Comparison of ENCODE assay signal across 34 cellular contexts in the genomic region with DNA sequence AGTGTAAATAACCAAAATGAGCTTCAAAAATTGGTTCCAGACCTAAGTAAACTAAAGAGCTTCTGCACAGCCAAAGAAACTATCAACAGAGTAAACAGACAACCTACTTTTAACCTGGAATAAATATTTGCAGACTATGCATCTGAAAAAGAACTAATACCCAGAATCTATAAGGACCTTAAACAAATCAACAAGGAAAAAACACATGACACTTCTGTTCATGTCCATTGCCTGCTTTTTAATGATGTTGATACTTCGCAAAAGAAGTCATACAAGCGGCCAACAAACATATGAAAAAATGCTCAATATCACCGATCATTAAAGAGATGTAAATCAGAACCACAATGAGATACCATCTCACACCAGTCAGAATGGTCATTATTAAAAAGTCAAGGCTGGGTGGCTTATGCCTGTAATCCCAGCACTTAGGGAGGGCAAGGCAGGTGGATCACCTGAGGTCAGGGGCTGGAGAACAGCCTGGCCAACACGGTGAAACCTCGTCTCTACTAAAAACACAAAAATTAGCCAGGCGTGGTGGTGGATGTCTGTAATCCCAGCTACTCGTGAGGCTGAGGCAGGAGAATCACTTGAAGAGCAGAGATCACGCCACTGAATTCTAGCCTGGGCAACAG. TPM values are rescaled to one million over a fixed set of nuclear protein-coding genes. Genes with fewer than 3 reads are reported as not detected.
DNase-seq lines count a peak whose midpoint lies in the region; ATAC-seq, FAIRE-seq and TF ChIP-seq lines count a peak whose summit lies in the region.
"Had no signal": no experiment of that assay in that cellular context is flagged by ENCODE, and none has a peak within 500 bp of the region (broad histone marks: within the 10 kb centered on the region; RNA-seq: fewer than 3 reads in every experiment).

No MANE protein-coding gene starts in this region.

- peaks cover 5% of the 10 kb centered on the region for H3K36me3 ChIP-seq in astrocyte (ENCODE audit: insufficient read depth, low read length)
- H3K36me3 ChIP-seq in gastrocnemius medialis: no peaks in the 10 kb centered on the region
- H3K36me3 ChIP-seq: adrenal gland, esophagus squamous epithelium, tibial nerve had no signal

- peaks cover 2% of the 10 kb centered on the region for H3K36me3 Mint-ChIP-seq in astrocyte (ENCODE audit: low read depth, unreplicated experiment)
- H3K36me3 Mint-ChIP-seq: activated naive CD4-positive, alpha-beta T cell treated with anti-CD3 and anti-CD28 coated beads, Interleukin-2, amount 10 ng/mL, durations not matched to agents 7 days and 5 days; CD14-positive monocyte; immature natural killer cell had no signal

- TF ChIP-seq POLR2A in gastrocnemius medialis (IDR thresholded peaks at IDR 0.05): no peak

- intact Hi-C loops in gastrocnemius medialis (cut with DNase I; ENCODE audit: low total_unique reads): no loop called here

- H3K4me1 ChIP-seq in astrocyte (ENCODE audit: insufficient read depth, low read length) (peaks cover 19% of the 10 kb centered on the region), gastrocnemius medialis (peaks cover 66 to 74% of the 10 kb centered on the region in 2 donors)

- no peak overlapping the region for H2AFZ ChIP-seq in astrocyte (ENCODE audit: low read depth, low read length)

- peak overlapping the region; percentile 46 for H3K27ac ChIP-seq in C4-2B
- no peak overlapping the region for H3K27ac ChIP-seq in astrocyte (ENCODE audit: low read depth, low read length)
- peak overlapping the region; percentile 89 to 96 (median 94) for H3K27ac ChIP-seq in gastrocnemius medialis
- H3K27ac ChIP-seq: adrenal gland, foreskin keratinocyte had no signal

- no peaks in the 10 kb centered on the region for H3K27me3 Mint-ChIP-seq in astrocyte (ENCODE audit: low read depth, unreplicated experiment)
- H3K27me3 Mint-ChIP-seq: activated CD8-positive, alpha-beta T cell treated with anti-CD3 and anti-CD28 coated beads for 36 hours; activated naive CD4-positive, alpha-beta T cell treated with anti-CD3 and anti-CD28 coated beads, Interleukin-2, amount 10 ng/mL, durations not matched to agents 7 days and 5 days; brain had no signal

- peak; percentile 23 for DNase-seq in DMS53 treated with DMSO at 0.1 percent for 48 hours (lab: John Stamatoyannopoulos, UW; ENCODE audit: unreplicated experiment)
- no peak for DNase-seq in astrocyte (ENCODE audit: low read depth)
- DNase-seq in gastrocnemius medialis: no peak
- DNase-seq in kidney tubule cell (ENCODE audit: low spot score): no peak
- no peak for DNase-seq in HEK293T (ENCODE audit: extremely low spot score)
- DNase-seq in globus pallidus (ENCODE audit: low spot score): no peak
- DNase-seq: activated CD4-positive, alpha-beta T cell treated with anti-CD3 and anti-CD28 coated beads for 36 hours; activated CD8-positive, alpha-beta memory T cell treated with anti-CD3 and anti-CD28 coated beads, Interleukin-2, amount 50 U/mL, for 48 hours; activated CD8-positive, alpha-beta T cell treated with anti-CD3 and anti-CD28 coated beads for 36 hours; activated naive CD4-positive, alpha-beta T cell treated with anti-CD3 and anti-CD28 coated beads, Interleukin-2, amount 10 ng/mL, durations not matched to agents 7 days and 5 days; adrenal gland; Caco-2; DND-41; esophagus squamous epithelium; foreskin keratinocyte; GF-D8; immature natural killer cell; KG1; MG63; NCI-H1105 treated with DMSO at 0.1 percent for 48 hours; NCI-H187 treated with DMSO at 0.1 percent for 48 hours; NCI-H2171 treated with DMSO at 0.1 percent for 48 hours; NCI-H524; NK-92 treated with Interleukin-12 subunit alpha and Interleukin-12 subunit beta, amount 100 ng/mL, for 24 hours; SHP77; stimulated activated CD4-positive, alpha-beta T cell treated with anti-CD3 and anti-CD28 coated beads, Interleukin-4, amount 100 ng/mL, for 1 hour; T-helper 2 cell had no signal

- no peak for ATAC-seq in gastrocnemius medialis
- ATAC-seq: activated CD4-positive, alpha-beta T cell treated with anti-CD3 and anti-CD28 coated beads for 36 hours; activated CD8-positive, alpha-beta T cell treated with anti-CD3 and anti-CD28 coated beads for 36 hours; foreskin keratinocyte; sciatic nerve had no signal

- no peaks in the 10 kb centered on the region for H3K27me3 ChIP-seq in astrocyte (ENCODE audit: insufficient read depth, low read length)
- H3K27me3 ChIP-seq in gastrocnemius medialis: no peaks in the 10 kb centered on the region
- H3K27me3 ChIP-seq: adrenal gland, esophagus squamous epithelium, foreskin keratinocyte, MG63, tibial nerve had no signal

- H3K9me3 ChIP-seq in astrocyte (ENCODE audit: insufficient read depth, low read depth, low read length) (no peaks in the 10 kb centered on the region), gastrocnemius medialis (no peaks in the 10 kb centered on the region)
- H3K9me3 ChIP-seq: adrenal gland, Caco-2, esophagus squamous epithelium, MG63, tibial nerve had no signal

- no peak overlapping the region for H3K4me2 ChIP-seq in astrocyte (ENCODE audit: low read length)

- peaks cover 47% of the 10 kb centered on the region for H3K4me1 Mint-ChIP-seq in astrocyte (ENCODE audit: low read depth, unreplicated experiment)
- H3K4me1 Mint-ChIP-seq: activated CD4-positive, alpha-beta T cell treated with anti-CD3 and anti-CD28 coated beads for 36 hours; activated naive CD4-positive, alpha-beta T cell treated with anti-CD3 and anti-CD28 coated beads, Interleukin-2, amount 10 ng/mL, durations not matched to agents 7 days and 5 days; immature natural killer cell; neural crest cell had no signal

- H3K79me2 ChIP-seq in astrocyte (ENCODE audit: insufficient read depth, low read length): peaks cover 94% of the 10 kb centered on the region

- H3K9ac ChIP-seq in astrocyte (ENCODE audit: low read length): no peak overlapping the region

- CTCF ChIA-PET in HEK293T (lab: Yijun Ruan, JAX): no interaction called here

- peaks cover 22% of the 10 kb centered on the region for H4K20me1 ChIP-seq in astrocyte (ENCODE audit: insufficient read depth, low read length)

- in situ Hi-C loops in gastrocnemius medialis (cut with MboI; ENCODE audit: low sequenced_read_pairs in 4 of 4): no loop called here

- no peak for FAIRE-seq in astrocyte (lab: Jason Lieb, UNC)
- FAIRE-seq: HTR-8/SVneo had no signal

- no peak overlapping the region for H3K4me3 Mint-ChIP-seq in astrocyte (ENCODE audit: unreplicated experiment)
- H3K4me3 Mint-ChIP-seq: activated CD4-positive, alpha-beta T cell treated with anti-CD3 and anti-CD28 coated beads for 36 hours; activated CD8-positive, alpha-beta T cell treated with anti-CD3 and anti-CD28 coated beads for 36 hours; activated naive CD4-positive, alpha-beta T cell treated with anti-CD3 and anti-CD28 coated beads, Interleukin-2, amount 10 ng/mL, durations not matched to agents 7 days and 5 days; CD14-positive monocyte; immature natural killer cell; neural crest cell had no signal

- no peaks in the 10 kb centered on the region for H3K9me3 Mint-ChIP-seq in astrocyte (ENCODE audit: unreplicated experiment)
- H3K9me3 Mint-ChIP-seq: activated CD8-positive, alpha-beta T cell treated with anti-CD3 and anti-CD28 coated beads for 36 hours; activated naive CD4-positive, alpha-beta T cell treated with anti-CD3 and anti-CD28 coated beads, Interleukin-2, amount 10 ng/mL, durations not matched to agents 7 days and 5 days; brain; CD14-positive monocyte; immature natural killer cell; neural crest cell had no signal

- H3K4me3 ChIP-seq in astrocyte (ENCODE audit: insufficient read depth, low read depth, low read length) (no peak overlapping the region), gastrocnemius medialis (no peak overlapping the region)
- H3K4me3 ChIP-seq: adrenal gland, esophagus squamous epithelium, MG63, tibial nerve had no signal

- POLR2A ChIA-PET in HEK293T (lab: Yijun Ruan, JAX): no interaction called here

- peak overlapping the region; percentile 63 for H3K27ac Mint-ChIP-seq in astrocyte (ENCODE audit: unreplicated experiment)
- H3K27ac Mint-ChIP-seq: activated CD4-positive, alpha-beta T cell treated with anti-CD3 and anti-CD28 coated beads for 36 hours; activated CD8-positive, alpha-beta T cell treated with anti-CD3 and anti-CD28 coated beads for 36 hours; activated naive CD4-positive, alpha-beta T cell treated with anti-CD3 and anti-CD28 coated beads, Interleukin-2, amount 10 ng/mL, durations not matched to agents 7 days and 5 days; CD14-positive monocyte; immature natural killer cell had no signal

- TF ChIP-seq CTCF in C4-2B (conservative IDR thresholded peaks at IDR 0.05) (no peak), astrocyte (IDR thresholded peaks at IDR 0.05; ENCODE audit: insufficient read depth, low read depth, low read length) (no peak), gastrocnemius medialis (IDR thresholded peaks at IDR 0.05 in 4 of 5, conservative IDR thresholded peaks at IDR 0.05 in 1 of 5) (no peak)

TF ChIP-seq in HEK293T, 16 proteins besides CTCF, POLR2A, EP300 and RAD21:
- TF ChIP-seq TARDBP (IDR thresholded peaks at IDR 0.05) (no peak), LEF1 (IDR thresholded peaks at IDR 0.05; ENCODE audit: borderline replicate concordance) (no peak), HDGF (IDR thresholded peaks at IDR 0.05; ENCODE audit: borderline replicate concordance) (no peak), CTBP1 (IDR thresholded peaks at IDR 0.05; ENCODE audit: borderline replicate concordance) (no peak), FOXM1 (IDR thresholded peaks at IDR 0.05; ENCODE audit: borderline replicate concordance) (no peak), FOXA1 (IDR thresholded peaks at IDR 0.05) (no peak), ZNF384 (IDR thresholded peaks at IDR 0.05) (no peak)

RNA-seq across cellular contexts. Expression of a gene that starts 42.5 kb away (rescaled TPM):
- total RNA-seq in astrocyte (352 and 442 TPM in 2 replicates), gastrocnemius medialis (100 to 1,000 TPM; 114 to 219 (median 204) TPM)
